Comparison of ENCODE assay signal across 11 cellular contexts in the genomic region with DNA sequence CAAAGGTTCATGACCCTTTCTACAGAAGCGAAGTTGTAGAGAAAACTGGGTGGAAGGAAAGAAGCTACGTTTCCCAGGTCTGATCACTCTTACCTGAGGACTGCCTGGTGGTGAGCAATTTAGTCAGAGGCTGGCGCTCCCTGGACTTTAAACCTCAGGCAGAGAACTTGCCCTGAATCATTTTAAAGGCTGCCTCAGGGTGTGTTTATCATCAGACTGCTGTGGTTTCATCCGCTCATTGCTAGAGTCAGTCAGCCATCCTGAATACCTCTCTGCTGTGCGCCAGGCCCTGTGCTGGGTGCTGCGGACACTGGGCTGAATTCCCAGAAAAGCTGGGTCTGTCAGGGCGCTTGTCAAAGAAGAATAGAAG. TPM values are rescaled to one million over a fixed set of nuclear protein-coding genes. Genes with fewer than 3 reads are reported as not detected.
DNase-seq lines count a peak whose midpoint lies in the region; ATAC-seq, FAIRE-seq and TF ChIP-seq lines count a peak whose summit lies in the region.
"Had no signal": no experiment of that assay in that cellular context is flagged by ENCODE, and none has a peak within 500 bp of the region (broad histone marks: within the 10 kb centered on the region; RNA-seq: fewer than 3 reads in every experiment).

No MANE protein-coding gene starts in this region.

- no peaks in the 10 kb centered on the region for H3K79me1 ChIP-seq in H1 (ENCODE audit: low read depth, low read length)

- no peak overlapping the region for H3K56ac ChIP-seq in H1 (replicated peaks; ENCODE audit: insufficient read length, low read depth, low read length)

- no peak overlapping the region for H2BK120ac ChIP-seq in H1 (replicated peaks; ENCODE audit: low read depth, low read length)

- ATAC-seq in HG03354 (IDR thresholded peaks at IDR 0.05; ENCODE audit: poor library complexity, severe bottlenecking, unreplicated experiment) (no peak), HG03135 (IDR thresholded peaks at IDR 0.05; ENCODE audit: unreplicated experiment) (no peak)

- TF ChIP-seq POLR2A in H1 (IDR thresholded peaks at IDR 0.05; ENCODE audit: control extremely low read depth in 1 of 2, low read depth in 2 of 2, low read length in 2 of 2): no peak

- no peak overlapping the region for H4K8ac ChIP-seq in H1 (ENCODE audit: extremely low read depth, insufficient read depth, low read length)

- no peak overlapping the region; a peak in 1 of 22 replicates for H3K9ac ChIP-seq in BLaER1 treated with 17β-estradiol and CSF1 and Interleukin-3, amounts not matched to agents 10 nM and 100 nM
- H3K9ac ChIP-seq in H1 (replicated peaks in 1 of 4; ENCODE audit: extremely low read depth in 1 of 4, low read depth in 3 of 4, low read length in 3 of 4): no peak overlapping the region; a peak in 1 of 7 replicates

- H3K4me2 ChIP-seq in BLaER1 treated with 17β-estradiol and CSF1 and Interleukin-3, amounts not matched to agents 10 nM and 100 nM: peak overlapping the region; percentile 93 to 100 (median 99); a peak in 18 of 22 replicates
- H3K4me2 ChIP-seq in H1 (ENCODE audit: insufficient read depth in 1 of 2, low read depth in 2 of 2, low read length in 2 of 2): peak overlapping the region; percentile 98 to 99

- no peak overlapping the region for H2AK5ac ChIP-seq in H1 (ENCODE audit: low read depth, low read length)

- H3K79me2 ChIP-seq in H1 (ENCODE audit: control insufficient read depth in 1 of 2, insufficient read depth in 2 of 2, low read length in 2 of 2): peaks cover 0 to 14% of the 10 kb centered on the region in 2 experiments; a peak in 2 of 4 replicates

- no peak overlapping the region for H2AFZ ChIP-seq in H1 (ENCODE audit: low read length)

- H3K4me1 ChIP-seq in BLaER1 treated with 17β-estradiol and CSF1 and Interleukin-3, amounts not matched to agents 10 nM and 100 nM: peaks cover 14 to 34% (median 29%) of the 10 kb centered on the region in 10 experiments; a peak in 19 of 20 replicates
- H3K4me1 ChIP-seq in H1 (replicated peaks in 1 of 4; ENCODE audit: control insufficient read depth in 3 of 4, insufficient read depth in 4 of 4, low read length in 3 of 4) (peaks cover 6 to 18% (median 10%) of the 10 kb centered on the region in 4 experiments; a peak in 6 of 7 replicates), muscle layer of duodenum (ENCODE audit: control insufficient read depth in 1 of 2, insufficient read depth in 2 of 2, low read length in 2 of 2) (peaks cover 7 to 28% of the 10 kb centered on the region in 2 donors)
- H3K4me1 ChIP-seq: pancreas had no signal

- no peak overlapping the region for H3K27ac ChIP-seq in BLaER1 treated with 17β-estradiol and CSF1 and Interleukin-3, amounts not matched to agents 10 nM and 100 nM
- no peak overlapping the region for H3K27ac ChIP-seq in H1 (ENCODE audit: low read depth, low read length)
- peak overlapping the region; percentile 90 for H3K27ac ChIP-seq in muscle layer of duodenum (ENCODE audit: low read length)
- H3K27ac ChIP-seq: HL-60 had no signal

- no peak overlapping the region for H2BK20ac ChIP-seq in H1 (ENCODE audit: low read length)

- no peak overlapping the region; the same call in 1 of the 2 replicates for H2BK12ac ChIP-seq in H1 (ENCODE audit: low read depth, low read length)

- peaks cover 0 to 38% (median 7%) of the 10 kb centered on the region in 11 experiments; a peak in 8 of 22 replicates for H3K36me3 ChIP-seq in BLaER1 treated with 17β-estradiol and CSF1 and Interleukin-3, amounts not matched to agents 10 nM and 100 nM
- no peaks in the 10 kb centered on the region for H3K36me3 ChIP-seq in H1 (ENCODE audit: control insufficient read depth in 2 of 4, insufficient read depth in 4 of 4, low read length in 3 of 4)
- H3K36me3 ChIP-seq in muscle layer of duodenum (ENCODE audit: control insufficient read depth in 1 of 2, insufficient read depth in 2 of 2, low read length in 2 of 2): peaks cover 0 to 4% of the 10 kb centered on the region in 2 donors
- H3K36me3 ChIP-seq: pancreas had no signal

- H3K14ac ChIP-seq in H1 (ENCODE audit: insufficient read length): no peak overlapping the region

- H4K20me1 ChIP-seq in BLaER1 treated with 17β-estradiol and CSF1 and Interleukin-3, amounts not matched to agents 10 nM and 100 nM: peaks cover 0 to 45% (median 8%) of the 10 kb centered on the region in 11 experiments; a peak in 8 of 22 replicates
- H4K20me1 ChIP-seq in H1 (replicated peaks in 1 of 2; ENCODE audit: control insufficient read depth in 1 of 2, insufficient read depth in 2 of 2, low read length in 2 of 2): peaks cover 2% of the 10 kb centered on the region in 2 experiments

- H3K18ac ChIP-seq in H1 (ENCODE audit: extremely low read depth, low read length): no peak overlapping the region

- H3K4ac ChIP-seq in H1 (replicated peaks; ENCODE audit: insufficient read length, low read depth, low read length): no peak overlapping the region

- peak; percentile 85 for DNase-seq in M059J (ENCODE audit: low read depth)
- no peak for DNase-seq in H1 (ENCODE audit: low read depth in 1 of 2, low spot score in 2 of 2)
- DNase-seq in NCI-H128 (lab: John Stamatoyannopoulos, UW; ENCODE audit: unreplicated experiment): no peak
- DNase-seq in GM03348 (ENCODE audit: low spot score): no peak
- DNase-seq: stimulated activated naive B cell treated with anti-CD40 and anti-IgM and Interleukin-4, amounts not matched to agents 10 μg/mL and 1 μg/mL and 100 μg/mL, for 72 hours had no signal

- TF ChIP-seq EP300 in H1 (IDR thresholded peaks at IDR 0.05; ENCODE audit: borderline replicate concordance in 1 of 2, low read depth in 2 of 2, low read length in 2 of 2): no peak

- CTCF ChIA-PET in H1 (lab: Charles Lee; ENCODE audit: partially characterized antibody): interaction anchor here (0.6 to 9.6 kb wide), 9 partner anchors 9 to 1328 kb away, joined by 3 to 201 read pairs (median 4); no protein-coding TSS in a partner anchor

- H3K23me2 ChIP-seq in H1 (ENCODE audit: low read depth, low read length): peaks cover 18% of the 10 kb centered on the region

- 73% methylated on average over 7 of the region's 7 CpGs; no CpG with 5 or more reads in 1 of the 2 experiments for WGBS in H1 (ENCODE audit: extremely low coverage in 1 of 2, insufficient coverage in 1 of 2, insufficient read length in 1 of 2, insufficient replicate concordance in 2 of 2, low coverage in 1 of 2, low lambda C conversion rate in 2 of 2, missing lambda C conversion rate in 1 of 2), 2 experiments

- H3K23ac ChIP-seq in H1 (ENCODE audit: insufficient read length): no peak overlapping the region

- TF ChIP-seq CTCF in H1 (IDR thresholded peaks at IDR 0.05; ENCODE audit: control extremely low read depth in 1 of 3, insufficient read depth in 1 of 3, low read depth in 1 of 3, low read length in 3 of 3): no peak

- no peak overlapping the region for H3K4me3 ChIP-seq in BLaER1 treated with 17β-estradiol and CSF1 and Interleukin-3, amounts not matched to agents 10 nM and 100 nM
- H3K4me3 ChIP-seq in H1 (ENCODE audit: extremely low read depth in 1 of 4, insufficient read depth in 2 of 4, low read depth in 3 of 4, low read length in 4 of 4) (peak overlapping the region in 1 of 4 experiments; percentile 95; a peak in 2 of 8 replicates), muscle layer of duodenum (ENCODE audit: low read depth in 1 of 2, low read length in 2 of 2) (peak overlapping the region; percentile 80 to 87)

- H3K27me3 ChIP-seq in BLaER1 treated with 17β-estradiol and CSF1 and Interleukin-3, amounts not matched to agents 10 nM and 100 nM: peaks cover 21 to 35% (median 31%) of the 10 kb centered on the region in 11 experiments
- H3K27me3 ChIP-seq in H1 (replicated peaks in 1 of 4; ENCODE audit: control insufficient read depth in 3 of 4, extremely low read depth in 1 of 4, insufficient read depth in 3 of 4, low read length in 3 of 4) (no peaks in the 10 kb centered on the region), muscle layer of duodenum (ENCODE audit: low read depth, low read length) (no peaks in the 10 kb centered on the region)
- H3K27me3 ChIP-seq: pancreas had no signal

- no peak overlapping the region for H2BK5ac ChIP-seq in H1 (ENCODE audit: low read depth, low read length)

- no peak overlapping the region for H4K5ac ChIP-seq in H1 (ENCODE audit: insufficient read length, low read depth, low read length)

- POLR2A ChIA-PET in H1 (lab: Charles Lee; ENCODE audit: partially characterized antibody): interaction anchor here (0.6 to 5.5 kb wide), 5 partner anchors 10 to 546 kb away, joined by 3 to 79 read pairs (median 3); partner anchors contain the start of gene FAM111B

- peaks cover 11 to 18% (median 15%) of the 10 kb centered on the region in 11 experiments for H3K9me3 ChIP-seq in BLaER1 treated with 17β-estradiol and CSF1 and Interleukin-3, amounts not matched to agents 10 nM and 100 nM (replicated peaks in 1 of 11)
- no peaks in the 10 kb centered on the region for H3K9me3 ChIP-seq in H1 (ENCODE audit: insufficient read depth in 2 of 2, low read depth in 1 of 2, low read length in 1 of 2)
- H3K9me3 ChIP-seq in muscle layer of duodenum (ENCODE audit: control insufficient read depth in 1 of 2, low read length in 2 of 2): no peaks in the 10 kb centered on the region
- H3K9me3 ChIP-seq: pancreas had no signal

- H2BK15ac ChIP-seq in H1 (ENCODE audit: low read length): no peak overlapping the region

- TF ChIP-seq RAD21 in H1 (IDR thresholded peaks at IDR 0.05 in 1 of 2, conservative IDR thresholded peaks at IDR 0.05 in 1 of 2; ENCODE audit: low read depth in 2 of 2, low read length in 2 of 2): no peak

- FAIRE-seq in H1 (lab: Jason Lieb, UNC): no peak
- FAIRE-seq: pancreas had no signal

- no peak overlapping the region for H4K91ac ChIP-seq in H1 (replicated peaks; ENCODE audit: insufficient read length, low read length)

RNA-seq across cellular contexts. Expression of gene DTX4, which starts 2.7 kb away (rescaled TPM):
- total RNA-seq in M059J (2014; rRNA removed; shearing (Covaris generic)): 0.37 and 0.39 TPM in 2 replicates
- total RNA-seq in H1 (2021; fragmentation: NEBNext Ultra II Directional; extraction: Animal tissue kit (Norgen Biotek cat#: 25700)): 18.8 and 20.0 TPM in 2 replicates
- 5.1 and 13.0 TPM in 2 replicates for polyA plus RNA-seq in H1 (2011; rRNA removed)
- 5.0 TPM for polyA plus RNA-seq in H1 (2011; cell fraction: cytosol; rRNA removed)
- polyA plus RNA-seq in H1 (2011; cell fraction: nucleus; rRNA removed): 16.5 TPM
- 13.9 to 17.3 TPM (median 16.1 TPM) in 4 replicates for polyA plus RNA-seq in H1 (2012, experiment 1 of 2)
- polyA plus RNA-seq in H1 (2012, experiment 2 of 2): 19.0 TPM
- 9.8 TPM for polyA plus RNA-seq in H1 (2013, experiment 1 of 2)
- polyA plus RNA-seq in H1 (2013, experiment 2 of 2): 9.2 TPM
- 11.0 and 13.6 TPM in 2 replicates for polyA minus RNA-seq in H1 (2011; rRNA and poly(A)+ RNA removed)
- polyA minus RNA-seq in H1 (2011; cell fraction: cytosol; rRNA and poly(A)+ RNA removed): 16.3 TPM
- polyA minus RNA-seq in H1 (2011; cell fraction: nucleus; rRNA and poly(A)+ RNA removed): 19.6 TPM

RNA-seq across cellular contexts. Expression of gene FAM111A, which starts 32.0 kb away (rescaled TPM):
- 118 and 159 TPM in 2 replicates for total RNA-seq in M059J (2014; rRNA removed; shearing (Covaris generic))
- 29.9 and 31.1 TPM in 2 replicates for total RNA-seq in H1 (2021; fragmentation: NEBNext Ultra II Directional; extraction: Animal tissue kit (Norgen Biotek cat#: 25700))
- polyA plus RNA-seq in H1 (2011; rRNA removed): 7.4 and 10.2 TPM in 2 replicates
- 15.8 TPM for polyA plus RNA-seq in H1 (2011; cell fraction: cytosol; rRNA removed)
- 10.5 TPM for polyA plus RNA-seq in H1 (2011; cell fraction: nucleus; rRNA removed)
- 13.8 to 25.1 TPM (median 16.9 TPM) in 4 replicates for polyA plus RNA-seq in H1 (2012, experiment 1 of 2)
- polyA plus RNA-seq in H1 (2012, experiment 2 of 2): 1.7 TPM
- polyA plus RNA-seq in H1 (2013, experiment 1 of 2): 29.3 TPM
- polyA plus RNA-seq in H1 (2013, experiment 2 of 2): 30.3 TPM
- 12.3 and 17.5 TPM in 2 replicates for polyA minus RNA-seq in H1 (2011; rRNA and poly(A)+ RNA removed)
- polyA minus RNA-seq in H1 (2011; cell fraction: cytosol; rRNA and poly(A)+ RNA removed): 7.4 TPM
- 21.1 TPM for polyA minus RNA-seq in H1 (2011; cell fraction: nucleus; rRNA and poly(A)+ RNA removed)

RNA-seq across cellular contexts. Expression of gene MPEG1, which starts 38.1 kb away (rescaled TPM):
- total RNA-seq in M059J (2014; rRNA removed; shearing (Covaris generic)): not detected in 2 replicates
- not detected in 2 replicates for total RNA-seq in H1 (2021; fragmentation: NEBNext Ultra II Directional; extraction: Animal tissue kit (Norgen Biotek cat#: 25700))
- polyA plus RNA-seq in H1 (2011; rRNA removed): not detected in 2 replicates
- not detected for polyA plus RNA-seq in H1 (2011; cell fraction: cytosol; rRNA removed)
- polyA plus RNA-seq in H1 (2011; cell fraction: nucleus; rRNA removed): not detected
- polyA plus RNA-seq in H1 (2012, experiment 1 of 2): not detected in 4 replicates
- polyA plus RNA-seq in H1 (2012, experiment 2 of 2): not detected
- polyA plus RNA-seq in H1 (2013, experiment 1 of 2): not detected
- not detected for polyA plus RNA-seq in H1 (2013, experiment 2 of 2)
- polyA minus RNA-seq in H1 (2011; rRNA and poly(A)+ RNA removed): not detected in 2 replicates
- not detected for polyA minus RNA-seq in H1 (2011; cell fraction: cytosol; rRNA and poly(A)+ RNA removed)
- not detected for polyA minus RNA-seq in H1 (2011; cell fraction: nucleus; rRNA and poly(A)+ RNA removed)

Comparison
In these comparisons a context has a peak if more than half of its experiments do, and no peak if none do; other contexts are left out.
1. H3K4me3 ChIP-seq: peak in muscle layer of duodenum (2 of 2); none in BLaER1 treated with 17β-estradiol and CSF1 and Interleukin-3, amounts not matched to agents 10 nM and 100 nM (0 of 10).
2. RNA of gene DTX4, which starts 2.7 kb away (total RNA-seq): 18.8 to 20.0 TPM in H1; 0.37 to 0.39 TPM in M059J; every median in the first group is over 10 times any median in the second.